In the genomic region with DNA sequence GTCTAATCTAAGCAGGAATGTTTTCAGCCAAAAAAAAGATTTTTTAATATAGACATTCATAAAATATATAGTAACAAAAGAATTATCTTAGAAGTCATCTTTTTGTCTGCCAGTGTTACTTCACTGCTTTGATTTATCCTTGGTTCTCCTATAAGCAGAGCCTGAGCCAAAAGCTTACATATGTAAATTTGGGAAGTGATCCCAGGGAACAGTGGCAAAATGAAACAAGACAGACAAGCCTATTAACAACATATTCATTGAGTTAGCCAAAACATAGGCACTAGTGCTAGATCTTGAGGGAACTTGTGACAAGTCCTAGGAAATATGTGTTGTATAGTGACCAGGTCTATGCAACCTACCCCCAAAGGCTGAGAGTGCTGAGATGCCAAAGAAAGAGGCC, we compare ENCODE assay signal across 21 cellular contexts. TPM values are rescaled to one million over a fixed set of nuclear protein-coding genes. Genes with fewer than 3 reads are reported as not detected.
DNase-seq lines count a peak whose midpoint lies in the region; ATAC-seq and TF ChIP-seq lines count a peak whose summit lies in the region.
"Had no signal": no experiment of that assay in that cellular context is flagged by ENCODE, and none has a peak within 500 bp of the region (broad histone marks: within the 10 kb centered on the region; RNA-seq: fewer than 3 reads in every experiment).

No MANE protein-coding gene starts in this region.

- no peak overlapping the region for H3K27ac ChIP-seq in CD8-positive, alpha-beta T cell (ENCODE audit: low read depth, low read length)
- H3K27ac ChIP-seq: breast epithelium, foreskin keratinocyte, lower lobe of right lung, Peyer's patch had no signal

- H3K27me3 ChIP-seq in CD8-positive, alpha-beta T cell (ENCODE audit: insufficient read depth, low read length), result no peaks in the 10 kb centered on the region
- H3K27me3 ChIP-seq: breast epithelium, foreskin keratinocyte, Peyer's patch had no signal

- intact Hi-C loops in CD8-positive, alpha-beta T cell (cut with DNase I, micrococcal nuclease), result loop anchor here in 1 of 2 experiments (1.0 kb wide), 1 partner anchor 12 kb away; a partner anchor contains a TSS

- peaks cover 44% of the 10 kb centered on the region for H3K4me1 Mint-ChIP-seq in T-helper 2 cell treated with Interferon-gamma antibody and Interleukin-4, amounts not matched to agents 5 μg/mL and 100 μg/mL, for 36 hours (ENCODE audit: low read depth)
- H3K4me1 Mint-ChIP-seq in CD8-positive, alpha-beta T cell (ENCODE audit: low read depth), result peaks cover 69% of the 10 kb centered on the region
- peaks cover 81% of the 10 kb centered on the region for H3K4me1 Mint-ChIP-seq in activated naive CD8-positive, alpha-beta T cell (ENCODE audit: low read depth)
- H3K4me1 Mint-ChIP-seq in memory B cell, result peaks cover 3% of the 10 kb centered on the region

- no peaks in the 10 kb centered on the region for H3K9me3 Mint-ChIP-seq in T-helper 2 cell treated with Interferon-gamma antibody and Interleukin-4, amounts not matched to agents 5 μg/mL and 100 μg/mL, for 36 hours
- H3K9me3 Mint-ChIP-seq in CD8-positive, alpha-beta T cell, result no peaks in the 10 kb centered on the region
- H3K9me3 Mint-ChIP-seq in activated naive CD8-positive, alpha-beta T cell (ENCODE audit: low read depth), result no peaks in the 10 kb centered on the region
- H3K9me3 Mint-ChIP-seq in memory B cell, result no peaks in the 10 kb centered on the region
- H3K9me3 Mint-ChIP-seq: H9 had no signal

- CTCF ChIA-PET in CD8-positive, alpha-beta T cell (lab: Charles Lee), result interaction anchor here (0.9 to 1.9 kb wide), 3 partner anchors 23 to 359 kb away, joined by 3 to 7 read pairs (median 3); no protein-coding TSS in a partner anchor

- peaks cover 33% of the 10 kb centered on the region for H3K4me1 ChIP-seq in CD8-positive, alpha-beta T cell (ENCODE audit: insufficient read depth, low read length)
- H3K4me1 ChIP-seq: breast epithelium, foreskin keratinocyte, lower lobe of right lung, Peyer's patch had no signal

- DNase-seq in T-helper 2 cell treated with Interferon-gamma antibody and Interleukin-4, amounts not matched to agents 5 μg/mL and 100 μg/mL, for 36 hours (ENCODE audit: low spot score), result no peak
- DNase-seq in T-helper 2 cell, result no peak
- no peak for DNase-seq in CD8-positive, alpha-beta T cell
- DNase-seq in memory B cell (ENCODE audit: low spot score in 2 of 2), result no peak
- no peak for DNase-seq in putamen (ENCODE audit: low spot score)
- DNase-seq: 8988T, cortex of kidney, H9, hippocampal formation, lower lobe of right lung, NCI-H1930, NCI-H345, right cardiac atrium had no signal

- POLR2A ChIA-PET in CD8-positive, alpha-beta T cell (lab: Charles Lee), result interaction anchor here (2.1 to 2.5 kb wide), 2 partner anchors 11 to 17 kb away, joined by 6 to 14 read pairs; a partner anchor contains a TSS

- H3K36me3 Mint-ChIP-seq in T-helper 2 cell treated with Interferon-gamma antibody and Interleukin-4, amounts not matched to agents 5 μg/mL and 100 μg/mL, for 36 hours (ENCODE audit: low read depth), result peaks cover 70% of the 10 kb centered on the region
- H3K36me3 Mint-ChIP-seq in CD8-positive, alpha-beta T cell, result peaks cover 75% of the 10 kb centered on the region
- H3K36me3 Mint-ChIP-seq in activated naive CD8-positive, alpha-beta T cell, result peaks cover 14% of the 10 kb centered on the region
- H3K36me3 Mint-ChIP-seq in memory B cell, result peaks cover 24% of the 10 kb centered on the region

- H3K4me3 Mint-ChIP-seq in T-helper 2 cell treated with Interferon-gamma antibody and Interleukin-4, amounts not matched to agents 5 μg/mL and 100 μg/mL, for 36 hours, result no peak overlapping the region
- no peak overlapping the region for H3K4me3 Mint-ChIP-seq in CD8-positive, alpha-beta T cell
- H3K4me3 Mint-ChIP-seq in activated naive CD8-positive, alpha-beta T cell, result no peak overlapping the region
- no peak overlapping the region for H3K4me3 Mint-ChIP-seq in memory B cell
- H3K4me3 Mint-ChIP-seq: H9 had no signal

- H3K4me3 ChIP-seq in CD8-positive, alpha-beta T cell (ENCODE audit: low read depth, low read length), result no peak overlapping the region
- H3K4me3 ChIP-seq: breast epithelium, lower lobe of right lung, Peyer's patch had no signal

- ATAC-seq in CD8-positive, alpha-beta T cell, result no peak
- no peak for ATAC-seq in memory B cell (ENCODE audit: low read depth)
- no peak for ATAC-seq in esophagus mucosa
- no peak for ATAC-seq in HG03469 (IDR thresholded peaks at IDR 0.05; ENCODE audit: unreplicated experiment)
- ATAC-seq: lower lobe of right lung had no signal

- peak overlapping the region; percentile 54 for H3K27ac Mint-ChIP-seq in T-helper 2 cell treated with Interferon-gamma antibody and Interleukin-4, amounts not matched to agents 5 μg/mL and 100 μg/mL, for 36 hours
- H3K27ac Mint-ChIP-seq in CD8-positive, alpha-beta T cell, result peak overlapping the region; percentile 89
- peak overlapping the region; percentile 83 for H3K27ac Mint-ChIP-seq in activated naive CD8-positive, alpha-beta T cell
- H3K27ac Mint-ChIP-seq in memory B cell, result peak overlapping the region; percentile 47

- no peak for TF ChIP-seq CTCF in CD8-positive, alpha-beta T cell (IDR thresholded peaks at IDR 0.05)

- H3K36me3 ChIP-seq in CD8-positive, alpha-beta T cell (ENCODE audit: insufficient read depth, low read length), result peaks cover 11% of the 10 kb centered on the region

- no peaks in the 10 kb centered on the region for H3K9me3 ChIP-seq in CD8-positive, alpha-beta T cell (ENCODE audit: low read length)
- H3K9me3 ChIP-seq: breast epithelium, lower lobe of right lung, Peyer's patch had no signal

- no peaks in the 10 kb centered on the region for H3K27me3 Mint-ChIP-seq in T-helper 2 cell treated with Interferon-gamma antibody and Interleukin-4, amounts not matched to agents 5 μg/mL and 100 μg/mL, for 36 hours (ENCODE audit: low read depth)
- no peaks in the 10 kb centered on the region for H3K27me3 Mint-ChIP-seq in CD8-positive, alpha-beta T cell (ENCODE audit: low read depth)
- no peaks in the 10 kb centered on the region for H3K27me3 Mint-ChIP-seq in activated naive CD8-positive, alpha-beta T cell
- H3K27me3 Mint-ChIP-seq in memory B cell, result no peaks in the 10 kb centered on the region

RNA-seq across cellular contexts. Expression of a gene that starts 11.2 kb away (rescaled TPM):
- total RNA-seq in CD8-positive, alpha-beta T cell, result 10 to 100 TPM; 20.1 to 22.3 TPM
- 14.6 TPM for total RNA-seq in esophagus mucosa

RNA-seq across cellular contexts. Expression of a gene that starts 27.1 kb away (rescaled TPM):
- 1 to 10 TPM; 1.5 to 2.2 TPM for total RNA-seq in CD8-positive, alpha-beta T cell
- total RNA-seq in esophagus mucosa, result 2.9 TPM
- total RNA-seq: H9, HT1080, osteocyte had no signal
